12 cellular contexts compared by ENCODE assay signal in genomic region chr6:70857387-70858077, GRCh38.
A peak's percentile ranks its signal among the peaks of the same experiment; 100 is the strongest.
DNase-seq lines count a peak whose midpoint lies in the region; ATAC-seq and TF ChIP-seq lines count a peak whose summit lies in the region.
"Had no signal": no experiment of that assay in that cellular context is flagged by ENCODE, and none has a peak within 500 bp of the region (broad histone marks: within the 10 kb centered on the region; RNA-seq: fewer than 3 reads in every experiment).

No MANE protein-coding gene starts in this region.

- H3K27ac ChIP-seq in OCI-LY1 (ENCODE audit: low read depth, low read length, poor library complexity, severe bottlenecking), result peak overlapping the region; percentile 55

- no peaks in the 10 kb centered on the region for H3K9me3 ChIP-seq in OCI-LY1 (ENCODE audit: low read length)
- H3K9me3 ChIP-seq: Caco-2 had no signal

- no peak overlapping the region for H3K4me3 ChIP-seq in OCI-LY1 (ENCODE audit: low read depth, low read length, poor library complexity, severe bottlenecking)

- no peaks in the 10 kb centered on the region for H3F3A ChIP-seq in OCI-LY1 (ENCODE audit: insufficient read depth, low read length)

- peaks cover 14% of the 10 kb centered on the region for H3K4me1 ChIP-seq in OCI-LY1 (ENCODE audit: insufficient read depth, low read length, severe bottlenecking)
- H3K4me1 ChIP-seq: Caco-2 had no signal

- no peak for DNase-seq in NCI-H187 treated with DMSO at 0.1 percent for 48 hours (lab: John Stamatoyannopoulos, UW)
- DNase-seq in cerebellar nuclear complex (lab: John Stamatoyannopoulos, UW), result no peak
- no peak for DNase-seq in AML-193 (lab: John Stamatoyannopoulos, UW)
- DNase-seq in NCI-H2029 treated with DMSO at 0.1 percent for 48 hours (lab: John Stamatoyannopoulos, UW), result no peak
- DNase-seq: Caco-2, mesendoderm, OCI-M1, right cardiac atrium had no signal

- no peak overlapping the region for H3K4me2 ChIP-seq in OCI-LY1 (ENCODE audit: low read length)

- no peak for TF ChIP-seq CTCF in OCI-LY1 (IDR thresholded peaks at IDR 0.05; ENCODE audit: low read length)

- peak; percentile 100 for ATAC-seq in GM18858 (IDR thresholded peaks at IDR 0.05; ENCODE audit: unreplicated experiment)
- ATAC-seq in GM21447 (IDR thresholded peaks at IDR 0.05; ENCODE audit: unreplicated experiment), result peak; percentile 100
- peak; percentile 100 for ATAC-seq in HG03066 (IDR thresholded peaks at IDR 0.05; ENCODE audit: low read depth, unreplicated experiment)
- ATAC-seq: right cardiac atrium had no signal

- H3K36me3 ChIP-seq in OCI-LY1 (ENCODE audit: insufficient read depth, low read length), result peaks cover 11% of the 10 kb centered on the region; the same call in 1 of the 2 replicates

- H3K9me2 ChIP-seq in OCI-LY1 (ENCODE audit: low read depth, low read length), result no peaks in the 10 kb centered on the region

- no peaks in the 10 kb centered on the region for H3K79me2 ChIP-seq in OCI-LY1 (ENCODE audit: insufficient read depth, low read length)

- H2AFZ ChIP-seq in OCI-LY1 (ENCODE audit: low read length), result no peak overlapping the region

- H3K9ac ChIP-seq in OCI-LY1 (ENCODE audit: low read length), result no peak overlapping the region

- no peaks in the 10 kb centered on the region for H3K27me3 ChIP-seq in OCI-LY1 (ENCODE audit: insufficient read depth, low read length)

- H4K20me1 ChIP-seq in OCI-LY1 (ENCODE audit: insufficient read depth, low read length), result no peaks in the 10 kb centered on the region
